34 cellular contexts compared by ENCODE assay signal in the genomic region with DNA sequence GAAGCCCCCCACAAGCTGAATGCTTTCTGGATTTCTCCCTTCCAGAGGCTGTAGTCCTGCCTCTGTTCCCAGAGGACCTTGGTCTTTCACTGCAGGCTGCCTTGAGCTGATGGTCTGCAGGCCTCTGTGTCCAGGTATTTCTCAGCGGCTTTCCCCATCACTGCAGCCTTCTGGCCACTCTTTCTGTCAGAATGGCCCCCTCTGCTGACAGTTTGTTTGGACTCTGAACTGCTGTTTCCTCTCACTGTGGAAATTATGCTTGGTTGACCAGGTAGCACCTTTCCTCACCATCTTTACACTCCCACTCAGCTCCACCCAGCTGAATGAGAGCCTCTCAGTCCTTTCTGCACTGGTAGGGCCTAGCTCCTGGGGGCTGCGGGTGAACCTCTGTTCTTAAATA.
"Had no signal": no experiment of that assay in that cellular context is flagged by ENCODE, and none has a peak within 500 bp of the region (broad histone marks: within the 10 kb centered on the region; RNA-seq: fewer than 3 reads in every experiment).

No MANE protein-coding gene starts in this region.

- H3K4me1 ChIP-seq: ascending aorta, breast epithelium had no signal

- DNase-seq: activated CD4-positive, alpha-beta T cell treated with anti-CD3 and anti-CD28 coated beads for 1 hour; activated CD4-positive, alpha-beta T cell treated with anti-CD3 and anti-CD28 coated beads, Interleukin-2, amount 10 ng/mL, durations not matched to agents 24 days and 14 days; activated CD4-positive, alpha-beta T cell treated with anti-CD3 and anti-CD28 coated beads, Interleukin-2, amount 50 U/mL, for 4 hours; activated CD4-positive, CD25-positive, alpha-beta regulatory T cell; activated CD8-positive, alpha-beta T cell treated with anti-CD3 and anti-CD28 coated beads for 36 hours; activated effector memory CD4-positive, alpha-beta T cell treated with anti-CD3 and anti-CD28 coated beads, Interleukin-2, amount 50 U/mL, for 16 hours; activated naive CD4-positive, alpha-beta T cell treated with Interleukin-2 at 50 U/mL for 16 hours; activated naive CD8-positive, alpha-beta T cell treated with anti-CD3 and anti-CD28 coated beads, Interleukin-2, amount 10 ng/mL, durations not matched to agents 7 days and 5 days; activated T-cell treated with anti-CD3 and anti-CD28 coated beads, Interleukin-2, amount 50 U/mL, for 1 hour; activated T-cell treated with anti-CD3 and anti-CD28 coated beads, Interleukin-2, amount 50 U/mL, for 72 hours; amygdala; NCI-H1105; NCI-H1417 treated with DMSO at 0.1 percent for 48 hours; NCI-H187 treated with DMSO at 0.1 percent for 48 hours; NCI-H2081; NCI-H226; NCI-H446 treated with DMSO at 0.1 percent for 48 hours; NCI-H524; NK-92 treated with Interleukin-12 subunit alpha and Interleukin-12 subunit beta, amount 100 ng/mL, for 24 hours; PC-9; SIG-M5; SW 1271; T-helper 1 cell; T-helper 2 cell; T-helper 9 cell had no signal

- H3K4me3 Mint-ChIP-seq: activated CD4-positive, alpha-beta T cell treated with anti-CD3 and anti-CD28 coated beads, Interleukin-2, amount 10 ng/mL, durations not matched to agents 24 days and 14 days; activated CD8-positive, alpha-beta T cell treated with anti-CD3 and anti-CD28 coated beads for 36 hours; activated naive CD4-positive, alpha-beta T cell treated with anti-CD3 and anti-CD28 coated beads, Interleukin-2, amount 50 U/mL, for 24 hours; activated naive CD8-positive, alpha-beta T cell treated with anti-CD3 and anti-CD28 coated beads, Interleukin-2, amount 10 ng/mL, durations not matched to agents 7 days and 5 days; activated T-cell treated with anti-CD3 and anti-CD28 coated beads, Interleukin-2, amount 50 U/mL, for 72 hours; activated T-helper 17 cell treated with anti-CD3 and anti-CD28 coated beads, Interleukin-2, amount 50 U/mL, for 72 hours had no signal

- H3K36me3 Mint-ChIP-seq: activated naive CD4-positive, alpha-beta T cell treated with anti-CD3 and anti-CD28 coated beads, Interleukin-2, amount 50 U/mL, for 24 hours; activated naive CD8-positive, alpha-beta T cell treated with anti-CD3 and anti-CD28 coated beads, Interleukin-2, amount 10 ng/mL, durations not matched to agents 7 days and 5 days had no signal

- H3K27me3 Mint-ChIP-seq: activated CD4-positive, alpha-beta T cell treated with anti-CD3 and anti-CD28 coated beads, Interleukin-2, amount 10 ng/mL, durations not matched to agents 24 days and 14 days; activated naive CD8-positive, alpha-beta T cell treated with anti-CD3 and anti-CD28 coated beads, Interleukin-2, amount 10 ng/mL, durations not matched to agents 7 days and 5 days had no signal

- H3K4me1 Mint-ChIP-seq: activated CD4-positive, alpha-beta T cell treated with anti-CD3 and anti-CD28 coated beads, Interleukin-2, amount 10 ng/mL, durations not matched to agents 24 days and 14 days; activated naive CD4-positive, alpha-beta T cell treated with anti-CD3 and anti-CD28 coated beads, Interleukin-2, amount 50 U/mL, for 24 hours; activated naive CD8-positive, alpha-beta T cell treated with anti-CD3 and anti-CD28 coated beads, Interleukin-2, amount 10 ng/mL, durations not matched to agents 7 days and 5 days; activated T-helper 17 cell treated with anti-CD3 and anti-CD28 coated beads, Interleukin-2, amount 50 U/mL, for 72 hours had no signal

- H3K4me2 ChIP-seq: PC-9 had no signal

- FAIRE-seq: RCC 7860 had no signal

- H3K27ac ChIP-seq: ascending aorta, breast epithelium, PC-9, RWPE1, VCaP had no signal

- H3K27me3 ChIP-seq: ascending aorta, breast epithelium had no signal

- ATAC-seq: activated CD8-positive, alpha-beta T cell treated with anti-CD3 and anti-CD28 coated beads for 36 hours; activated T-cell treated with anti-CD3 and anti-CD28 coated beads, Interleukin-2, amount 50 U/mL, for 72 hours; activated T-helper 17 cell treated with anti-CD3 and anti-CD28 coated beads, Interleukin-2, amount 50 U/mL, for 72 hours; K562; Right ventricle myocardium inferior had no signal

- H3K9me3 ChIP-seq: ascending aorta, breast epithelium had no signal

- H3K27ac Mint-ChIP-seq: activated CD4-positive, alpha-beta T cell treated with anti-CD3 and anti-CD28 coated beads, Interleukin-2, amount 10 ng/mL, durations not matched to agents 24 days and 14 days; activated CD8-positive, alpha-beta T cell treated with anti-CD3 and anti-CD28 coated beads for 36 hours; activated naive CD4-positive, alpha-beta T cell treated with anti-CD3 and anti-CD28 coated beads, Interleukin-2, amount 50 U/mL, for 24 hours; activated naive CD8-positive, alpha-beta T cell treated with anti-CD3 and anti-CD28 coated beads, Interleukin-2, amount 10 ng/mL, durations not matched to agents 7 days and 5 days; activated T-cell treated with anti-CD3 and anti-CD28 coated beads, Interleukin-2, amount 50 U/mL, for 72 hours; activated T-helper 17 cell treated with anti-CD3 and anti-CD28 coated beads, Interleukin-2, amount 50 U/mL, for 72 hours had no signal

- H2AFZ ChIP-seq: PC-9 had no signal

- H3K36me3 ChIP-seq: ascending aorta, breast epithelium had no signal

- H3K9me3 Mint-ChIP-seq: activated CD4-positive, alpha-beta T cell treated with anti-CD3 and anti-CD28 coated beads, Interleukin-2, amount 10 ng/mL, durations not matched to agents 24 days and 14 days; activated CD8-positive, alpha-beta T cell treated with anti-CD3 and anti-CD28 coated beads for 36 hours; activated naive CD4-positive, alpha-beta T cell treated with anti-CD3 and anti-CD28 coated beads, Interleukin-2, amount 50 U/mL, for 24 hours; activated naive CD8-positive, alpha-beta T cell treated with anti-CD3 and anti-CD28 coated beads, Interleukin-2, amount 10 ng/mL, durations not matched to agents 7 days and 5 days; activated T-cell treated with anti-CD3 and anti-CD28 coated beads, Interleukin-2, amount 50 U/mL, for 72 hours; activated T-helper 17 cell treated with anti-CD3 and anti-CD28 coated beads, Interleukin-2, amount 50 U/mL, for 72 hours had no signal

- H3K4me3 ChIP-seq: ascending aorta, breast epithelium, K562, PC-9 had no signal
